ENCODE assay signal across 2 cellular contexts in the genomic region with DNA sequence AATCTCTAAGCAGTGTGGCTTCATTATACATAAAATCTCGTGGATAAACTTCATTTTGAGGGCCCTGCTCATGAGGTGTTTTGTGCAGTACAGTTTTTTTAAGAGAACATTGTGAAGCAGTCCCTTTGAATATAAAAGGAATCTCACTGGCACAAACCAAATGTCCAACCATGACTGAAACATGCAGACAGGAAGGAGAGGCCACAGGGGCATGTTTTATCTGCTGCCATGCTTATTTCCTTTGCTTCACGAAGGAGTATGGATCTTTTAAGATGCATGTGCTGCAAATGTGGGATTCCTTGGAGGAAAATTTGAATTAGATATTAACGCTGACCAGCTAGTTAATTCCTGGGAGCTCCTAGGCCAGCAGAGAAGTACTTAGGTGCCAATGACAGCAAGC.
A peak's percentile ranks its signal among the peaks of the same experiment; 100 is the strongest.
TF ChIP-seq lines count a peak whose summit lies in the region.

No MANE protein-coding gene starts in this region.

TF ChIP-seq in IMR-90, 13 proteins besides CTCF, POLR2A, EP300 and RAD21:
- TF ChIP-seq MAFK (IDR thresholded peaks at IDR 0.05; ENCODE audit: low read depth, low read length): no peak
- no peak for TF ChIP-seq CEBPB (IDR thresholded peaks at IDR 0.05; ENCODE audit: low read depth, low read length)
- no peak for TF ChIP-seq CHD1 (IDR thresholded peaks at IDR 0.05; ENCODE audit: low read depth, low read length)
- TF ChIP-seq BHLHE40 (IDR thresholded peaks at IDR 0.05; ENCODE audit: low read depth, low read length): no peak
- no peak for TF ChIP-seq RCOR1 (IDR thresholded peaks at IDR 0.05; ENCODE audit: insufficient replicate concordance, low read length)
- no peak for TF ChIP-seq FOS (IDR thresholded peaks at IDR 0.05; ENCODE audit: low read depth, low read length)
- no peak for TF ChIP-seq ELK1 (IDR thresholded peaks at IDR 0.05; ENCODE audit: borderline replicate concordance, low read depth, low read length)
- TF ChIP-seq USF2 (IDR thresholded peaks at IDR 0.05; ENCODE audit: low read depth, low read length): no peak
- no peak for TF ChIP-seq NFE2L2 (IDR thresholded peaks at IDR 0.05; ENCODE audit: low read depth, low read length)
- no peak for TF ChIP-seq RFX5 (IDR thresholded peaks at IDR 0.05; ENCODE audit: low read depth, low read length)
- TF ChIP-seq SMC3 (IDR thresholded peaks at IDR 0.05; ENCODE audit: low read depth, low read length): no peak
- no peak for TF ChIP-seq MAZ (IDR thresholded peaks at IDR 0.05; ENCODE audit: borderline replicate concordance, low read depth, low read length)
- no peak for TF ChIP-seq MXI1 (IDR thresholded peaks at IDR 0.05; ENCODE audit: borderline replicate concordance, low read depth, low read length)

TF ChIP-seq in HepG2, 621 proteins besides CTCF, POLR2A, EP300 and RAD21:
- TF ChIP-seq, protein P1, sequence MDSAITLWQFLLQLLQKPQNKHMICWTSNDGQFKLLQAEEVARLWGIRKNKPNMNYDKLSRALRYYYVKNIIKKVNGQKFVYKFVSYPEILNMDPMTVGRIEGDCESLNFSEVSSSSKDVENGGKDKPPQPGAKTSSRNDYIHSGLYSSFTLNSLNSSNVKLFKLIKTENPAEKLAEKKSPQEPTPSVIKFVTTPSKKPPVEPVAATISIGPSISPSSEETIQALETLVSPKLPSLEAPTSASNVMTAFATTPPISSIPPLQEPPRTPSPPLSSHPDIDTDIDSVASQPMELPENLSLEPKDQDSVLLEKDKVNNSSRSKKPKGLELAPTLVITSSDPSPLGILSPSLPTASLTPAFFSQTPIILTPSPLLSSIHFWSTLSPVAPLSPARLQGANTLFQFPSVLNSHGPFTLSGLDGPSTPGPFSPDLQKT (CRISPR knock-in tag; IDR thresholded peaks at IDR 0.05; ENCODE audit: borderline replicate concordance): no peak
- TF ChIP-seq, protein P2, sequence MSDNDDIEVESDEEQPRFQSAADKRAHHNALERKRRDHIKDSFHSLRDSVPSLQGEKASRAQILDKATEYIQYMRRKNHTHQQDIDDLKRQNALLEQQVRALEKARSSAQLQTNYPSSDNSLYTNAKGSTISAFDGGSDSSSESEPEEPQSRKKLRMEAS (IDR thresholded peaks at IDR 0.05): 0 out of 2 replicates have a peak, but pooled peaks have one; percentile 2
